ENCODE assay signal across 8 cellular contexts in the genomic region with DNA sequence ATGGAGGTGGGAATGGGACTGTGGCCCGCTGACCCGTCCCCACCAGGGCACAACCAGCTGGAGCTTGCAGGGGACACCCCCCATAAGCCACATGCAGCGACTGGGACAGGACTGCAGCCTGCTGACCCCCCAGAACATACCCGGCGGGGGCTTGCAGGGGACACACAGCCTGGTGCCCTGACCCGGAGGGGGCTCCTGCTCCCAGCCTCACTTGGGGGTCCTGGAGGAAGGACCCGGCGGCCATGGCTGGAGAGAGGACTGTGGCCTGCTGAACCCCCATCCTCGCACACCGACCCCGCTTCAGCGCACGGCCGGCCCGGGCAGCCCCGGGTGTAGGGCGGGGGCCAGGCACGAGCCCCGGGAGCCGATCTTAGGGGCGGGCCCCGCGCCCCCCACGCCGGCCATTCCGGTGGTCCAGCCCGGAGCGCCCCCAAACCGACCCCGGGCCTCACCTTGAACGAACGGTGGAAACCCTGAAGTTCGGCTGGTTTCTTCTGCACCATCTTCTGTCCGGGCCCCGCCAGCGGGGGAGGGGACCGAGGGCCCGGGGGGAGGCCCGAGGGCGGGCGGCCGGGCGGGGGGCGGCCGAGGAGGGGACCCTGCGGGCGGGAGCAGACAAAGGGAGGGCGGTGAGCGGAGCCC. TPM values are rescaled to one million over a fixed set of nuclear protein-coding genes. Genes with fewer than 3 reads are reported as not detected.
DNase-seq lines count a peak whose midpoint lies in the region; ATAC-seq and TF ChIP-seq lines count a peak whose summit lies in the region.

No MANE protein-coding gene starts in this region.

- H3K27me3 ChIP-seq in breast epithelium: no peaks in the 10 kb centered on the region
- no peaks in the 10 kb centered on the region for H3K27me3 ChIP-seq in lower lobe of right lung (ENCODE audit: low read depth)
- no peaks in the 10 kb centered on the region for H3K27me3 ChIP-seq in upper lobe of left lung

- peaks cover 4% of the 10 kb centered on the region for H3K36me3 Mint-ChIP-seq in IgD-negative memory B cell

- H3K9me3 ChIP-seq in breast epithelium: no peaks in the 10 kb centered on the region
- no peaks in the 10 kb centered on the region for H3K9me3 ChIP-seq in lower lobe of right lung
- H3K9me3 ChIP-seq in upper lobe of left lung: no peaks in the 10 kb centered on the region

- TF ChIP-seq EP300 in upper lobe of left lung (IDR thresholded peaks at IDR 0.05): no peak

- H3K4me1 ChIP-seq in breast epithelium (peaks cover 45 to 52% of the 10 kb centered on the region in 2 donors), lower lobe of right lung (peaks cover 75% of the 10 kb centered on the region), upper lobe of left lung (peaks cover 75 to 81% (median 78%) of the 10 kb centered on the region in 4 donors)

- H3K9me3 Mint-ChIP-seq in IgD-negative memory B cell: no peaks in the 10 kb centered on the region

- DNase-seq in Right ventricle myocardium inferior (ENCODE audit: missing footprints) (peak; percentile 77), cardiac septum (ENCODE audit: low spot score) (no peak), breast epithelium (ENCODE audit: low spot score in 2 of 2) (no peak), lower lobe of right lung (no peak), upper lobe of left lung (peak; percentile 23 to 88), HuH-7.5 (ENCODE audit: low spot score) (no peak)

- intact Hi-C loops in Right ventricle myocardium inferior (cut with DNase I) (no loop called here), cardiac septum (cut with DNase I) (no loop called here), breast epithelium (cut with DNase I; ENCODE audit: low total_unique reads) (no loop called here), lower lobe of right lung (cut with DNase I) (no loop called here)

- H3K36me3 ChIP-seq in breast epithelium (no peaks in the 10 kb centered on the region), lower lobe of right lung (peaks cover 42% of the 10 kb centered on the region), upper lobe of left lung (peaks cover 7 to 41% (median 24%) of the 10 kb centered on the region in 4 donors)

- peaks cover 14 to 26% (median 25%) of the 10 kb centered on the region in 3 donors for H3K4me1 Mint-ChIP-seq in IgD-negative memory B cell

- 0 to 4% methylated on average over 5 to 6 of the region's 49 CpGs for WGBS in upper lobe of left lung, 2 donors

- no peak for ATAC-seq in Right ventricle myocardium inferior
- ATAC-seq in lower lobe of right lung: peak; percentile 1 to 13
- ATAC-seq in upper lobe of left lung (ENCODE audit: low FRiP score in 2 of 2): peak in 1 of 2 donors; percentile 5
- no peak for ATAC-seq in HG03457 (IDR thresholded peaks at IDR 0.05; ENCODE audit: unreplicated experiment)

- H3K4me3 Mint-ChIP-seq in IgD-negative memory B cell: peak overlapping the region; percentile 86 to 97 (median 94)

- H3K27ac ChIP-seq in breast epithelium: peak overlapping the region; percentile 98
- peak overlapping the region; percentile 97 for H3K27ac ChIP-seq in lower lobe of right lung
- H3K27ac ChIP-seq in upper lobe of left lung: peak overlapping the region; percentile 95 to 100 (median 98)

- H3K27me3 Mint-ChIP-seq in IgD-negative memory B cell: peaks cover under 1% of the 10 kb centered on the region

- H3K27ac Mint-ChIP-seq in IgD-negative memory B cell: peak overlapping the region; percentile 94 to 99 (median 97)

- no peak for TF ChIP-seq CTCF in breast epithelium (IDR thresholded peaks at IDR 0.05)
- no peak for TF ChIP-seq CTCF in lower lobe of right lung (IDR thresholded peaks at IDR 0.05)
- TF ChIP-seq CTCF in upper lobe of left lung (IDR thresholded peaks at IDR 0.05): peak in 1 of 6 experiments; percentile 2

- H3K4me3 ChIP-seq in breast epithelium (peak overlapping the region; percentile 95 to 97 (median 97)), lower lobe of right lung (peak overlapping the region; percentile 94), upper lobe of left lung (peak overlapping the region; percentile 95 to 100 (median 100))

- TF ChIP-seq POLR2A in breast epithelium (IDR thresholded peaks at IDR 0.05): no peak
- TF ChIP-seq POLR2A in upper lobe of left lung (IDR thresholded peaks at IDR 0.05): no peak

RNA-seq across cellular contexts. Expression of a gene that starts 0.6 kb away (rescaled TPM):
- total RNA-seq in Right ventricle myocardium inferior (234 TPM), cardiac septum (122 TPM), breast epithelium (100 to 1,000 TPM in 1 of 3 donors, 10 to 100 TPM in 2; 94.7 to 170 (median 97.0) TPM), lower lobe of right lung (268 TPM), upper lobe of left lung (100 to 1,000 TPM; 200 to 397 (median 264) TPM)
- polyA plus RNA-seq in IgD-negative memory B cell: 83.9 TPM

RNA-seq across cellular contexts. Expression of a gene that starts 35.0 kb away (rescaled TPM):
- total RNA-seq in Right ventricle myocardium inferior (48.7 TPM), cardiac septum (60.5 TPM), breast epithelium (10 to 100 TPM; 52.0 to 67.2 (median 54.4) TPM), lower lobe of right lung (62.0 TPM), upper lobe of left lung (10 to 100 TPM; 49.0 to 87.3 (median 69.8) TPM)
- polyA plus RNA-seq in IgD-negative memory B cell: 8.2 TPM

RNA-seq across cellular contexts. Expression of a gene that starts 45.7 kb away (rescaled TPM):
- total RNA-seq in Right ventricle myocardium inferior (14.3 TPM), cardiac septum (17.0 TPM), breast epithelium (10 to 100 TPM; 18.3 to 45.8 (median 29.2) TPM), lower lobe of right lung (69.2 TPM), upper lobe of left lung (100 to 1,000 TPM in 1 of 6 donors, 10 to 100 TPM in 5; 35.4 to 107 (median 60.7) TPM)
- 136 TPM for polyA plus RNA-seq in IgD-negative memory B cell

RNA-seq across cellular contexts. Expression of a gene that starts 46.2 kb away (rescaled TPM):
- total RNA-seq in Right ventricle myocardium inferior: 1.4 TPM
- total RNA-seq in cardiac septum: 4.3 TPM
- polyA plus RNA-seq in IgD-negative memory B cell: 0.83 TPM
- 10 to 100 TPM in 1 of 3 donors, 1 to 10 TPM in 2; 3.6 to 12.8 (median 3.7) TPM for total RNA-seq in breast epithelium
- 7.4 TPM for total RNA-seq in lower lobe of right lung
- 10 to 100 TPM in 2 of 6 donors, 1 to 10 TPM in 3, under 1 TPM in 1; 0.59 to 61.8 (median 6.4) TPM for total RNA-seq in upper lobe of left lung

Comparison
In these comparisons a context has a peak if more than half of its experiments do, and no peak if none do; other contexts are left out.
1. DNase-seq: peak in Right ventricle myocardium inferior (single experiment) and upper lobe of left lung (2 of 2); none in cardiac septum (single experiment), breast epithelium (0 of 2), lower lobe of right lung (single experiment) and HuH-7.5 (single experiment).
2. ATAC-seq: peak in lower lobe of right lung (2 of 2); none in Right ventricle myocardium inferior (single experiment) and HG03457 (single experiment).
3. Peak in every context shown above with its lines, with median percentiles within 50 percentile points of each other: H3K27ac ChIP-seq and H3K4me3 ChIP-seq.